ENCODE assay signal across 1 cellular context in genomic region chr2:102166189-102166845, GRCh38.
TF ChIP-seq lines count a peak whose summit lies in the region.

No MANE protein-coding gene starts in this region.

TF ChIP-seq in GM12878, 131 proteins besides CTCF, POLR2A, EP300 and RAD21:
- TF ChIP-seq POLR2AphosphoS5 (IDR thresholded peaks at IDR 0.05; ENCODE audit: low read length) (no peak), SMC3 (IDR thresholded peaks at IDR 0.05; ENCODE audit: borderline replicate concordance, low read length) (peak; percentile 35; the same call in 1 of the 2 replicates)
